ENCODE assay signal across 8 cellular contexts in the genomic region with DNA sequence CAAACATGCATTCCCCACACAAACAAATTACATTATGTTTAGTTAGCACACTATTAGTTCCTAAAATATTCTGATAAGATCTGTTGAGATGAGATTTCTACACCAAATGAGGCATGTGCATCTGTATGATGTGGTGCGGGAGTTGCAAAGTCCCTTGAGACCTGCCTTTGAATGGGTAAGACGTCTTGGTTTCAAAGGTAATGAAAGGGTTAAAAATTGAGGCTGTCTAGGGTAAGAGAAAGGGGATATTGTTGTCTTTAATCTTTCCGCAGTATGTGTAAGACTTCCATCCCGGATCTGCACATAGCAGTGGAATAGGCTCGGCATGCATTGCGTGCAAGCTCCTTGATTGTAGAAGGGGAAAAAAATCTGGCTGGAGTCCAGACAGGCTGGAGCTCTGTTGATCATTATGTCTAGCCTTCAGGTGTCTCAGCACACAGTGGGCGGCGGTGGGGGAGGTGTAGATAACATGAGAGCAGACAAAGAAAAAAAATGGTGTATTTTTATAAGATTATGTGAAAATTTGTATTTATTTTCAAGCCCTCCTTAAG.
DNase-seq lines count a peak whose midpoint lies in the region; ATAC-seq and TF ChIP-seq lines count a peak whose summit lies in the region.

No MANE protein-coding gene starts in this region.

- H3K27me3 Mint-ChIP-seq in activated CD8-positive, alpha-beta T cell treated with anti-CD3 and anti-CD28 coated beads, Interleukin-2, amount 10 ng/mL, durations not matched to agents 7 days and 5 days (ENCODE audit: low read depth) = no peaks in the 10 kb centered on the region

- no peak overlapping the region for H3K27ac Mint-ChIP-seq in activated CD8-positive, alpha-beta T cell treated with anti-CD3 and anti-CD28 coated beads, Interleukin-2, amount 10 ng/mL, durations not matched to agents 7 days and 5 days

- H3K9me3 Mint-ChIP-seq in activated CD8-positive, alpha-beta T cell treated with anti-CD3 and anti-CD28 coated beads, Interleukin-2, amount 10 ng/mL, durations not matched to agents 7 days and 5 days (ENCODE audit: insufficient read depth) = no peaks in the 10 kb centered on the region

- peak; percentile 30 for ATAC-seq in HG03457 (IDR thresholded peaks at IDR 0.05; ENCODE audit: unreplicated experiment)
- peak; percentile 29 for ATAC-seq in activated CD8-positive, alpha-beta T cell treated with anti-CD3 and anti-CD28 coated beads, Interleukin-2, amount 10 ng/mL, durations not matched to agents 7 days and 5 days
- ATAC-seq in stimulated activated naive CD8-positive, alpha-beta T cell treated with anti-CD3 and anti-CD28 coated beads, Interleukin-15, Interleukin-2, amounts not matched to agents 100 U/mL and 50 U/mL, for 24 hours = peak; percentile 13

- H3K4me3 ChIP-seq in epithelial cell of esophagus (ENCODE audit: low read length) = peak overlapping the region; percentile 88

- TF ChIP-seq CTCF in epithelial cell of esophagus (IDR thresholded peaks at IDR 0.05; ENCODE audit: insufficient read depth, low read depth, low read length, missing control alignments) = no peak

- CTCF ChIA-PET in activated CD8-positive, alpha-beta T cell treated with anti-CD3 and anti-CD28 coated beads, Interleukin-2, amount 10 ng/mL, durations not matched to agents 7 days and 5 days (lab: Charles Lee) = interaction anchor here (0.8 to 3.5 kb wide), 7 partner anchors 16 to 238 kb away, joined by 3 to 30 read pairs (median 9); no protein-coding TSS in a partner anchor

- POLR2A ChIA-PET in activated CD8-positive, alpha-beta T cell treated with anti-CD3 and anti-CD28 coated beads, Interleukin-2, amount 10 ng/mL, durations not matched to agents 7 days and 5 days (lab: Charles Lee) = interaction anchor here (0.6 to 4.1 kb wide), 16 partner anchors 13 to 296 kb away, joined by 3 to 45 read pairs (median 4); no protein-coding TSS in a partner anchor

- peaks cover 25% of the 10 kb centered on the region for H3K4me1 Mint-ChIP-seq in activated CD8-positive, alpha-beta T cell treated with anti-CD3 and anti-CD28 coated beads, Interleukin-2, amount 10 ng/mL, durations not matched to agents 7 days and 5 days (ENCODE audit: low read depth)

- H3K36me3 Mint-ChIP-seq in activated CD8-positive, alpha-beta T cell treated with anti-CD3 and anti-CD28 coated beads, Interleukin-2, amount 10 ng/mL, durations not matched to agents 7 days and 5 days (ENCODE audit: low read depth) = peaks cover 22% of the 10 kb centered on the region

- no peak overlapping the region for H3K4me3 Mint-ChIP-seq in activated CD8-positive, alpha-beta T cell treated with anti-CD3 and anti-CD28 coated beads, Interleukin-2, amount 10 ng/mL, durations not matched to agents 7 days and 5 days

- DNase-seq in AG08395 (ENCODE audit: low spot score) = peak; percentile 63
- DNase-seq in NCI-H69 (lab: John Stamatoyannopoulos, UW) = peak; percentile 100
- peak; percentile 77 for DNase-seq in activated CD8-positive, alpha-beta T cell treated with anti-CD3 and anti-CD28 coated beads, Interleukin-2, amount 10 ng/mL, durations not matched to agents 7 days and 5 days
- peak; percentile 95 for DNase-seq in epithelial cell of esophagus (ENCODE audit: low read depth)
- DNase-seq in myocyte (ENCODE audit: low read depth) = peak; percentile 92
- peak; percentile 66 for DNase-seq in stimulated activated naive CD8-positive, alpha-beta T cell treated with anti-CD3 and anti-CD28 coated beads, Interleukin-15, Interleukin-2, amounts not matched to agents 100 U/mL and 50 U/mL, for 24 hours

- peak; percentile 25 for TF ChIP-seq POLR2A in GM19099 (IDR thresholded peaks at IDR 0.05; ENCODE audit: extremely low read depth, insufficient read length, low read depth)

Comparison
In these comparisons a context has a peak if more than half of its experiments do, and no peak if none do; other contexts are left out.
1. Peak in every context shown above with its lines: DNase-seq, ATAC-seq and H3K4me3 ChIP-seq.